ENCODE assay signal across 28 cellular contexts in the genomic region with DNA sequence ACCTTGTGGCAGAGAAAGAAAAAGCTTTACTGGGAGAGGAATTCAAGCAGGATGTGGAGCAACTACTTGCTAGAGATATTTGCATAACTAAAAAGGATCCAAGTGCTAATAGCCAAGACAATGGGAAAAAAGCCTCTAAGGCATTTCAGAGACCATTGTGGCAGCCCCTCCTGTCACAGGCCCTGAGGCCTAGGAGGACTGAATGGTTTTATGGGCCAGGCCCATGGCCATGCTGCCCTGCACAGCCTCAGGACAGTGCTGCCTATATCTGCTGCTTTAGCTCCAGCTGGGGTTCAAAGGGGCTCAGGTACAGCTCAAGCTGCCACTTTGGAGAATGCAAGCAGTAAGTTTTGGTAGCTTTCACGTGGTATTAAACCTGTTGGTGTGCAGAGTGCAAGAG.
"Had no signal": no experiment of that assay in that cellular context is flagged by ENCODE, and none has a peak within 500 bp of the region (broad histone marks: within the 10 kb centered on the region; RNA-seq: fewer than 3 reads in every experiment).

No MANE protein-coding gene starts in this region.

- H3K9me3 ChIP-seq: testis had no signal

- H3K4me1 ChIP-seq: neural progenitor cell, parathyroid adenoma, psoas muscle, spleen, suprapubic skin, testis, tibial artery, transverse colon, upper lobe of right lung, uterus had no signal

- DNase-seq: natural killer cell; occipital lobe; ovary; posterior cingulate gyrus; psoas muscle; right cardiac atrium; spleen; stimulated activated CD4-positive, alpha-beta T cell treated with anti-CD3 and anti-CD28 coated beads, Interleukin-12 subunit alpha, Interleukin-12 subunit beta, amount 100 ng/mL, for 4 hours; stimulated activated CD4-positive, alpha-beta T cell treated with anti-CD3 and anti-CD28 coated beads, Interleukin-1b, Interleukin-23, amount 100 ng/mL, for 48 hours; stimulated activated CD4-positive, alpha-beta T cell treated with anti-CD3 and anti-CD28 coated beads, Interleukin-4, amount 100 ng/mL, for 1 hour; stimulated activated CD4-positive, alpha-beta T cell treated with anti-CD3 and anti-CD28 coated beads, Interleukin-4, amount 100 ng/mL, for 4 hours; stimulated activated CD8-positive, alpha-beta memory T cell treated with anti-CD3 and anti-CD28 coated beads, Interleukin-4, amount 100 ng/mL, for 48 hours; stimulated activated naive CD4-positive, alpha-beta T cell; stimulated activated naive CD8-positive, alpha-beta T cell treated with anti-CD3 and anti-CD28 coated beads, Interleukin-15, amount 100 ng/mL, for 72 hours; stimulated activated naive CD8-positive, alpha-beta T cell treated with anti-CD3 and anti-CD28 coated beads, Interleukin-15, Interleukin-2, amounts not matched to agents 100 U/mL and 50 U/mL, for 24 hours; substantia nigra; testis; tibial artery; transverse colon; upper lobe of right lung; uterus had no signal

- H3K27me3 ChIP-seq: neural progenitor cell, ovary, spleen, suprapubic skin, testis, tibial artery, transverse colon, upper lobe of right lung, uterus had no signal

- H3K36me3 ChIP-seq: neural progenitor cell, ovary, transverse colon, upper lobe of right lung, uterus had no signal

- ATAC-seq: natural killer cell; psoas muscle; right cardiac atrium; sciatic nerve; stimulated activated memory B cell treated with anti-CD40 and anti-IgM and Interleukin-4, amounts not matched to agents 10 μg/mL and 1 μg/mL and 100 μg/mL, for 72 hours; stimulated activated naive CD8-positive, alpha-beta T cell treated with anti-CD3 and anti-CD28 coated beads, Interleukin-15, amount 100 ng/mL, for 72 hours; stimulated activated naive CD8-positive, alpha-beta T cell treated with anti-CD3 and anti-CD28 coated beads, Interleukin-15, Interleukin-2, amounts not matched to agents 100 U/mL and 50 U/mL, for 24 hours; upper lobe of right lung had no signal

- H3K4me2 ChIP-seq: neural progenitor cell, smooth muscle cell had no signal

- H3K4me3 ChIP-seq: neural progenitor cell, ovary, psoas muscle, skin epidermis, smooth muscle cell, spleen, suprapubic skin, testis, tibial artery, transverse colon, upper lobe of right lung, uterus had no signal

- H3K27ac ChIP-seq: neural progenitor cell, ovary, parathyroid adenoma, psoas muscle, skin epidermis, spleen, suprapubic skin, testis, tibial artery, transverse colon, upper lobe of right lung, uterus had no signal
